Comparison of ENCODE assay signal across 7 cellular contexts in genomic region chr3:183252973-183253363, GRCh38. TPM values are rescaled to one million over a fixed set of nuclear protein-coding genes. Genes with fewer than 3 reads are reported as not detected.
A peak's percentile ranks its signal among the peaks of the same experiment; 100 is the strongest.
DNase-seq lines count a peak whose midpoint lies in the region; ATAC-seq and TF ChIP-seq lines count a peak whose summit lies in the region.

Gene B3GNT5 (plus strand): TSS chr3:183253253. CDS start chr3:183269799, 16,546 bp downstream.

- ATAC-seq in RWPE2 (ENCODE audit: low read depth) (peak; percentile 69), GM19395 (IDR thresholded peaks at IDR 0.05; ENCODE audit: unreplicated experiment) (no peak), HG02588 (IDR thresholded peaks at IDR 0.05; ENCODE audit: unreplicated experiment) (no peak)

- H3K9me3 ChIP-seq in RWPE2 (ENCODE audit: severe bottlenecking): peaks cover 1% of the 10 kb centered on the region
- no peaks in the 10 kb centered on the region for H3K9me3 ChIP-seq in breast epithelium

- TF ChIP-seq POLR2A in breast epithelium (IDR thresholded peaks at IDR 0.05): no peak

- no peaks in the 10 kb centered on the region for H3K27me3 ChIP-seq in HL-60 (ENCODE audit: insufficient read depth, poor library complexity, severe bottlenecking)
- no peaks in the 10 kb centered on the region for H3K27me3 ChIP-seq in RWPE2 (ENCODE audit: insufficient read depth, poor library complexity, severe bottlenecking)
- H3K27me3 ChIP-seq in breast epithelium: no peaks in the 10 kb centered on the region

- peak in 1 of 2 experiments; percentile 32 for DNase-seq in HL-60 (ENCODE audit: low read depth in 1 of 2, low spot score in 1 of 2)
- DNase-seq in RWPE2 (ENCODE audit: low spot score): peak; percentile 86
- peak in 1 of 2 donors; percentile 86 for DNase-seq in breast epithelium (ENCODE audit: low spot score in 2 of 2)
- DNase-seq in kidney tubule cell (ENCODE audit: low spot score): peak; percentile 80
- DNase-seq in stimulated activated CD4-positive, alpha-beta T cell treated with anti-CD3 and anti-CD28 coated beads, Interleukin-2, amount 100 ng/mL, for 24 hours: peak; percentile 55 to 74

- H3K27ac ChIP-seq in HL-60 (replicated peaks): peak within 1 kb of the TSS; percentile 92
- H3K27ac ChIP-seq in RWPE2 (ENCODE audit: poor library complexity, severe bottlenecking): peak within 1 kb of the TSS; percentile 94
- H3K27ac ChIP-seq in breast epithelium: peak within 1 kb of the TSS; percentile 93 to 95

- peaks cover 23% of the 10 kb centered on the region for H3K4me1 ChIP-seq in RWPE2 (ENCODE audit: insufficient read depth, poor library complexity, severe bottlenecking)
- H3K4me1 ChIP-seq in breast epithelium: no peaks in the 10 kb centered on the region

- H3K36me3 ChIP-seq in RWPE2 (ENCODE audit: low read depth) (peaks cover 29% of the 10 kb centered on the region), breast epithelium (no peaks in the 10 kb centered on the region)

- TF ChIP-seq CTCF in HL-60 (IDR thresholded peaks at IDR 0.05; ENCODE audit: insufficient read depth, low read length) (no peak), RWPE2 (IDR thresholded peaks at IDR 0.05; ENCODE audit: poor library complexity, severe bottlenecking) (no peak), breast epithelium (IDR thresholded peaks at IDR 0.05) (no peak)

- H3K4me3 ChIP-seq in HL-60 (replicated peaks; ENCODE audit: insufficient read depth, low read length): peak within 1 kb of the TSS; percentile 72
- H3K4me3 ChIP-seq in RWPE2 (ENCODE audit: severe bottlenecking): peak within 1 kb of the TSS; percentile 94
- H3K4me3 ChIP-seq in breast epithelium: peak within 1 kb of the TSS; percentile 64 to 87 (median 84)

- intact Hi-C loops in breast epithelium (cut with DNase I; ENCODE audit: low total_unique reads): no loop called here

RNA-seq across cellular contexts. Expression of gene B3GNT5, which starts in this region (rescaled TPM):
- total RNA-seq in breast epithelium: 10 to 100 TPM in 1 of 3 donors, 1 to 10 TPM in 2; 3.0 to 12.1 (median 6.2) TPM
